In genomic region chr4:5998333-5998936, GRCh38 we compare ENCODE assay signal across 8 cellular contexts. TPM values are rescaled to one million over a fixed set of nuclear protein-coding genes. Genes with fewer than 3 reads are reported as not detected.
DNase-seq lines count a peak whose midpoint lies in the region; TF ChIP-seq lines count a peak whose summit lies in the region.

No MANE protein-coding gene starts in this region.

- H3K9me3 ChIP-seq in SJCRH30 (replicated peaks) (no peaks in the 10 kb centered on the region), adrenal gland (replicated peaks in 1 of 3) (no peaks in the 10 kb centered on the region), left ventricle myocardium inferior (replicated peaks) (no peaks in the 10 kb centered on the region)

- peak; percentile 27 for DNase-seq in DMS153 (lab: John Stamatoyannopoulos, UW)
- DNase-seq in GM20000 (ENCODE audit: low spot score) = peak; percentile 83
- peak; percentile 7 for DNase-seq in KG1 (lab: John Stamatoyannopoulos, UW)
- DNase-seq in SJCRH30 = peak; percentile 64 to 88
- DNase-seq in adrenal gland = peak; percentile 48 to 89 (median 65)
- DNase-seq in left ventricle myocardium inferior = no peak
- peak; percentile 38 for DNase-seq in renal cortical epithelial cell (ENCODE audit: low read depth)
- no peak for DNase-seq in NOMO-1 (lab: John Stamatoyannopoulos, UW; ENCODE audit: unreplicated experiment in 2 of 2)

- H3K36me3 ChIP-seq in SJCRH30 = no peaks in the 10 kb centered on the region
- H3K36me3 ChIP-seq in adrenal gland (replicated peaks in 1 of 2) = no peaks in the 10 kb centered on the region
- H3K36me3 ChIP-seq in left ventricle myocardium inferior = no peaks in the 10 kb centered on the region

- H3K27me3 ChIP-seq in SJCRH30 = no peaks in the 10 kb centered on the region
- H3K27me3 ChIP-seq in adrenal gland = no peaks in the 10 kb centered on the region
- peaks cover 79% of the 10 kb centered on the region for H3K27me3 ChIP-seq in left ventricle myocardium inferior (ENCODE audit: low read depth)

- intact Hi-C loops in adrenal gland (cut with DNase I) = loop anchor here in 1 of 2 donors (10.0 kb wide), 1 partner anchor 326 kb away; no protein-coding TSS in a partner anchor
- intact Hi-C loops in left ventricle myocardium inferior (cut with micrococcal nuclease) = loop anchor here (10.0 kb wide), 1 partner anchor 86 kb away; no protein-coding TSS in a partner anchor

- WGBS in adrenal gland, 4 donors = 2 to 4% (median 3%) methylated on average over 6 to 9 of the region's 9 CpGs

- H3K4me3 ChIP-seq in SJCRH30 (no peak overlapping the region), adrenal gland (no peak overlapping the region), left ventricle myocardium inferior (no peak overlapping the region)

- H3K27ac ChIP-seq in SJCRH30 (no peak overlapping the region), adrenal gland (no peak overlapping the region), left ventricle myocardium inferior (replicated peaks) (no peak overlapping the region)

- 0 out of 2 replicates have a peak, but pooled peaks cover 6% of the 10 kb centered on the region for H3K4me1 ChIP-seq in SJCRH30
- no peaks in the 10 kb centered on the region for H3K4me1 ChIP-seq in adrenal gland (replicated peaks in 1 of 2)
- H3K4me1 ChIP-seq in left ventricle myocardium inferior = no peaks in the 10 kb centered on the region

- TF ChIP-seq CTCF in GM20000 (IDR thresholded peaks at IDR 0.05; ENCODE audit: extremely low read depth, missing control alignments) = peak; percentile 85
- peak; percentile 69 to 91 (median 78) for TF ChIP-seq CTCF in adrenal gland (IDR thresholded peaks at IDR 0.05)
- peak; percentile 94 for TF ChIP-seq CTCF in left ventricle myocardium inferior (IDR thresholded peaks at IDR 0.05; ENCODE audit: borderline replicate concordance)

- no peak for TF ChIP-seq POLR2A in adrenal gland (IDR thresholded peaks at IDR 0.05)

RNA-seq across cellular contexts. Expression of gene C4orf50, which starts 19.8 kb away (rescaled TPM):
- not detected in 2 replicates for total RNA-seq in SJCRH30 (2014; rRNA removed; shearing (Covaris generic))
- under 1 TPM in 4 of 8 donors, not detected in 4; 0.08 to 0.70 (median 0.63) TPM for total RNA-seq in adrenal gland
- 1 to 10 TPM in 1 of 3 donors, under 1 TPM in 2; 0.27 to 1.4 (median 0.55) TPM for polyA plus RNA-seq in adrenal gland
- not detected for total RNA-seq in left ventricle myocardium inferior
- total RNA-seq in renal cortical epithelial cell = not detected in 2 replicates

Comparison
In these comparisons a context has a peak if more than half of its experiments do, and no peak if none do; other contexts are left out.
1. DNase-seq: peak in DMS153 (single experiment), GM20000 (single experiment), KG1 (single experiment), SJCRH30 (2 of 2), adrenal gland (7 of 7) and renal cortical epithelial cell (single experiment); none in left ventricle myocardium inferior (single experiment) and NOMO-1 (0 of 2).
2. Peak in every context shown above with its lines, with median percentiles within 50 percentile points of each other: CTCF ChIP-seq.